38 cellular contexts compared by ENCODE assay signal in genomic region chr9:94068257-94068656, GRCh38.
"Had no signal": no experiment of that assay in that cellular context is flagged by ENCODE, and none has a peak within 500 bp of the region (broad histone marks: within the 10 kb centered on the region; RNA-seq: fewer than 3 reads in every experiment).

No MANE protein-coding gene starts in this region.

- H3K27me3 Mint-ChIP-seq: activated CD4-positive, alpha-beta memory T cell treated with anti-CD3 and anti-CD28 coated beads for 36 hours; activated CD4-positive, alpha-beta T cell treated with anti-CD3 and anti-CD28 coated beads for 36 hours; activated naive CD8-positive, alpha-beta T cell treated with anti-CD3 and anti-CD28 coated beads for 36 hours; activated T-helper 17 cell treated with anti-CD3 and anti-CD28 coated beads, Interleukin-2, amount 50 U/mL, for 72 hours; central memory CD8-positive, alpha-beta T cell had no signal

- H3K27ac ChIP-seq: brain microvascular endothelial cell, cardiac muscle cell had no signal

- H3K4me1 Mint-ChIP-seq: central memory CD8-positive, alpha-beta T cell had no signal

- DNase-seq: activated CD4-positive, alpha-beta memory T cell treated with anti-CD3 and anti-CD28 coated beads for 36 hours; activated CD4-positive, alpha-beta T cell treated with anti-CD3 and anti-CD28 coated beads for 36 hours; activated CD4-positive, alpha-beta T cell treated with anti-CD3 and anti-CD28 coated beads, Interleukin-2, amount 50 U/mL, for 1 hour; activated CD8-positive, alpha-beta memory T cell treated with anti-CD3 and anti-CD28 coated beads, Interleukin-2, amount 50 U/mL, for 4 hours; activated effector memory CD4-positive, alpha-beta T cell treated with anti-CD3 and anti-CD28 coated beads, Interleukin-2, amount 50 U/mL, for 16 hours; activated naive CD4-positive, alpha-beta T cell; activated naive CD4-positive, alpha-beta T cell treated with anti-CD3 and anti-CD28 coated beads, Interleukin-2, amount 50 U/mL, for 16 hours; activated naive CD8-positive, alpha-beta T cell treated with anti-CD3 and anti-CD28 coated beads for 36 hours; activated T-cell treated with anti-CD3 and anti-CD28 coated beads for 4 hours; activated T-cell treated with anti-CD3 and anti-CD28 coated beads, Interleukin-2, amount 50 U/mL, for 48 hours; amniotic stem cell; aorta; brain microvascular endothelial cell; Kasumi-1; KG1; MM.1S; MV-4-11; NCI-H1092; NCI-H1417; NCI-H146; NCI-H187; NCI-H2029 treated with DMSO at 0.1 percent for 48 hours; NCI-H2107; NCI-H2171; NCI-H510A; NCI-H526; NCI-H748 treated with DMSO at 0.1 percent for 48 hours; NK-92 treated with Interleukin-12 subunit alpha and Interleukin-12 subunit beta, amount 100 ng/mL, for 24 hours; Right ventricle myocardium superior; SW 1271; T-helper 1 cell; T-helper 2 cell; T-helper 9 cell had no signal

- H3K4me3 ChIP-seq: cardiac muscle cell had no signal

- H3K4me3 Mint-ChIP-seq: activated CD4-positive, alpha-beta memory T cell treated with anti-CD3 and anti-CD28 coated beads for 36 hours; activated CD4-positive, alpha-beta T cell treated with anti-CD3 and anti-CD28 coated beads for 36 hours; activated naive CD8-positive, alpha-beta T cell treated with anti-CD3 and anti-CD28 coated beads for 36 hours; activated T-helper 17 cell treated with anti-CD3 and anti-CD28 coated beads, Interleukin-2, amount 50 U/mL, for 72 hours; central memory CD8-positive, alpha-beta T cell; WTC11 had no signal

- ATAC-seq: activated CD4-positive, alpha-beta T cell treated with anti-CD3 and anti-CD28 coated beads for 36 hours; activated CD4-positive, CD25-positive, alpha-beta regulatory T cell treated with anti-CD3 and anti-CD28 coated beads, Interleukin-2, amount 50 U/mL, for 24 hours; activated T-helper 17 cell treated with anti-CD3 and anti-CD28 coated beads, Interleukin-2, amount 50 U/mL, for 72 hours; WTC11 had no signal

- H3K36me3 ChIP-seq: brain microvascular endothelial cell, cardiac muscle cell had no signal

- H3K27me3 ChIP-seq: brain microvascular endothelial cell, cardiac muscle cell had no signal

- H3K27ac Mint-ChIP-seq: activated CD4-positive, alpha-beta memory T cell treated with anti-CD3 and anti-CD28 coated beads for 36 hours; activated CD4-positive, alpha-beta T cell treated with anti-CD3 and anti-CD28 coated beads for 36 hours; activated naive CD8-positive, alpha-beta T cell treated with anti-CD3 and anti-CD28 coated beads for 36 hours; activated T-helper 17 cell treated with anti-CD3 and anti-CD28 coated beads, Interleukin-2, amount 50 U/mL, for 72 hours; WTC11 had no signal

- H3K9me3 Mint-ChIP-seq: activated naive CD8-positive, alpha-beta T cell treated with anti-CD3 and anti-CD28 coated beads for 36 hours; activated T-helper 17 cell treated with anti-CD3 and anti-CD28 coated beads, Interleukin-2, amount 50 U/mL, for 72 hours; central memory CD8-positive, alpha-beta T cell had no signal
